In the genomic region with DNA sequence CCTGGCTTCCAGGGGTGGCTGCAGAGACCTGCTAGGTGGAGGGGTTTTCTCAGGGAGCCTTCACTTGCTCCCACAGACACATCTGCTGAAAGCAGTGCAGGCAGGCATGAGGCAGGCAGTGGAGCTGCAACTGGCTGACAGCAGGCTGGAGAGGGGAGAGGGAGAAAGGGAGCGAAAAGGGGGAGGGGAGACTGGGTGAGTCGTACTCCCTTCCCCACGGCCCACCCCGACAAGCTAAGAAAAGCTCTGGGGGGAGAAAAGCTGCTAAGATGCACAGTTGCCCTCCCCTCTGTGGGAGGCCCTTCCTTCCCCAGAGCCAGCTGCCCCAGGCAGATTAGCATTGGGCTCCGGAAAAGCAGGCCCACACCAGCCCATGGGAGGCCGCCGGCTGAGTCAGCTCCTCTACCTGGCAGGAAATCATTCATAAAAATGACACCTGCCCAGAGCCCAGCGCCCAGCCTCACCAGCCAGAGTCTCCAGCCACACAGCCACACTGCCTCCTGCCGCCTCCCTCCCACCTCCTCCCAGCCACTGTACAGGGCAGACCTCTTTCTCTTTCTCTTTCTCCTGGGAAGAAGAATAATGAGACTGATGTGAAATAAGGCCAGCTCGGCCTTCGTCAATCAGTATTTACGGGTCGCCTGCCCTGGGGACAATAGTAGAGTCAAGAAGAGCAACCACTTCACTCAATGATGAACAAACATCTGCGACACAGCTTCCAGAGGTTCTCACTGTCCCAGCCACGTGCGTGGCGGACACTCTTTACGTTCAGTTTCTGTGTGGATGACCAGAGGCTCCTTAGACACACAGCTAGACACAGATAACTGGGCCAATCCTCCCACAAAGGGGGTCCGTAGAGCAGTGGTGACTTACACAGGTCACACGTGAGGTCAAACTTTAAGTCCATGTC, we compare ENCODE assay signal across 1 cellular context.
TF ChIP-seq lines count a peak whose summit lies in the region.

No MANE protein-coding gene starts in this region.

TF ChIP-seq in K562, 482 proteins besides CTCF, POLR2A, EP300 and RAD21 (continued from another document and continues in another):
- TF ChIP-seq DEAF1 (CRISPR knock-in tag; IDR thresholded peaks at IDR 0.05) (no peak), KLF13 (tag; IDR thresholded peaks at IDR 0.05; ENCODE audit: borderline replicate concordance, low read depth) (no peak), ARID2 (IDR thresholded peaks at IDR 0.05) (no peak; the same call in 1 of the 2 replicates), HDGF (IDR thresholded peaks at IDR 0.05) (no peak), POLR2H (tag; IDR thresholded peaks at IDR 0.05; ENCODE audit: low read depth) (no peak), DPF2 (IDR thresholded peaks at IDR 0.05) (peak; percentile 95), CSDE1 (IDR thresholded peaks at IDR 0.05) (no peak), TCF7 (IDR thresholded peaks at IDR 0.05; ENCODE audit: borderline replicate concordance) (peak; percentile 62; the same call in 1 of the 2 replicates), PURB (CRISPR knock-in tag; IDR thresholded peaks at IDR 0.05; ENCODE audit: low read depth) (no peak), ATF7 (IDR thresholded peaks at IDR 0.05) (peak; percentile 45; the same call in 1 of the 2 replicates), TEAD2 (tag; IDR thresholded peaks at IDR 0.05) (no peak), HNRNPH1 (optimal IDR thresholded peaks at IDR 0.05; ENCODE audit: low read depth, low read length) (no peak), FUS (optimal IDR thresholded peaks at IDR 0.05; ENCODE audit: low read depth, low read length) (no peak), ETV5 (CRISPR knock-in tag; IDR thresholded peaks at IDR 0.05; ENCODE audit: low read depth) (peak; percentile 85), KDM5B (IDR thresholded peaks at IDR 0.05; ENCODE audit: insufficient replicate concordance, low read depth, low read length) (no peak), ZNF561 (CRISPR knock-in tag; conservative IDR thresholded peaks at IDR 0.05) (no peak), HNRNPUL1 (IDR thresholded peaks at IDR 0.05; ENCODE audit: low read length) (no peak), RBM15 (IDR thresholded peaks at IDR 0.05; ENCODE audit: insufficient read depth, low read length) (no peak), HOMEZ (CRISPR knock-in tag; IDR thresholded peaks at IDR 0.05) (no peak), ZNF197 (CRISPR knock-in tag; IDR thresholded peaks at IDR 0.05; ENCODE audit: low read depth) (no peak), NR4A1 (CRISPR knock-in tag; IDR thresholded peaks at IDR 0.05) (no peak), NR4A1 (tag; IDR thresholded peaks at IDR 0.05) (no peak), POLR2AphosphoS5 (IDR thresholded peaks at IDR 0.05; ENCODE audit: control insufficient read depth, insufficient read depth, low read depth, low read length) (peak; percentile 88), PRDM10 (IDR thresholded peaks at IDR 0.05; ENCODE audit: partially characterized antibody) (peak; percentile 28), SMC3 (conservative IDR thresholded peaks at IDR 0.05; ENCODE audit: insufficient read depth, low read depth, low read length) (no peak), ZNF165 (CRISPR knock-in tag; IDR thresholded peaks at IDR 0.05; ENCODE audit: borderline replicate concordance) (no peak), PHF8 (IDR thresholded peaks at IDR 0.05; ENCODE audit: borderline replicate concordance, low read length) (no peak; the same call in 1 of the 2 replicates), MTA2 (IDR thresholded peaks at IDR 0.05; ENCODE audit: low read depth) (peak; percentile 76), ZBTB34 (CRISPR knock-in tag; IDR thresholded peaks at IDR 0.05) (no peak), ZNF184 (CRISPR knock-in tag; IDR thresholded peaks at IDR 0.05) (no peak), PCBP1 (IDR thresholded peaks at IDR 0.05; ENCODE audit: low read depth, low read length, poor library complexity, severe bottlenecking) (no peak), AFF4 (CRISPR knock-in tag; IDR thresholded peaks at IDR 0.05) (no peak), BMI1 (IDR thresholded peaks at IDR 0.05; ENCODE audit: low read length) (no peak), FOXK1 (CRISPR knock-in tag; IDR thresholded peaks at IDR 0.05; ENCODE audit: borderline replicate concordance) (no peak), BCOR (IDR thresholded peaks at IDR 0.05) (peak; percentile 13; the same call in 1 of the 2 replicates), ZNF174 (CRISPR knock-in tag; IDR thresholded peaks at IDR 0.05) (no peak), ZBTB17 (CRISPR knock-in tag; IDR thresholded peaks at IDR 0.05) (peak; percentile 64; the same call in 1 of the 2 replicates), ZFP30 (CRISPR knock-in tag; IDR thresholded peaks at IDR 0.05; ENCODE audit: borderline replicate concordance) (no peak), THAP7 (CRISPR knock-in tag; IDR thresholded peaks at IDR 0.05) (no peak)
- TF ChIP-seq, protein P1, sequence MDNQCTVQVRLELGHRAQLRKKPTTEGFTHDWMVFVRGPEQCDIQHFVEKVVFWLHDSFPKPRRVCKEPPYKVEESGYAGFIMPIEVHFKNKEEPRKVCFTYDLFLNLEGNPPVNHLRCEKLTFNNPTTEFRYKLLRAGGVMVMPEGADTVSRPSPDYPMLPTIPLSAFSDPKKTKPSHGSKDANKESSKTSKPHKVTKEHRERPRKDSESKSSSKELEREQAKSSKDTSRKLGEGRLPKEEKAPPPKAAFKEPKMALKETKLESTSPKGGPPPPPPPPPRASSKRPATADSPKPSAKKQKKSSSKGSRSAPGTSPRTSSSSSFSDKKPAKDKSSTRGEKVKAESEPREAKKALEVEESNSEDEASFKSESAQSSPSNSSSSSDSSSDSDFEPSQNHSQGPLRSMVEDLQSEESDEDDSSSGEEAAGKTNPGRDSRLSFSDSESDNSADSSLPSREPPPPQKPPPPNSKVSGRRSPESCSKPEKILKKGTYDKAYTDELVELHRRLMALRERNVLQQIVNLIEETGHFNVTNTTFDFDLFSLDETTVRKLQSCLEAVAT (IDR thresholded peaks at IDR 0.05), result 0 out of 4 replicates have a peak, but pooled peaks of 1 of the 2 experiments have one; percentile 13
- TF ChIP-seq, protein P2, sequence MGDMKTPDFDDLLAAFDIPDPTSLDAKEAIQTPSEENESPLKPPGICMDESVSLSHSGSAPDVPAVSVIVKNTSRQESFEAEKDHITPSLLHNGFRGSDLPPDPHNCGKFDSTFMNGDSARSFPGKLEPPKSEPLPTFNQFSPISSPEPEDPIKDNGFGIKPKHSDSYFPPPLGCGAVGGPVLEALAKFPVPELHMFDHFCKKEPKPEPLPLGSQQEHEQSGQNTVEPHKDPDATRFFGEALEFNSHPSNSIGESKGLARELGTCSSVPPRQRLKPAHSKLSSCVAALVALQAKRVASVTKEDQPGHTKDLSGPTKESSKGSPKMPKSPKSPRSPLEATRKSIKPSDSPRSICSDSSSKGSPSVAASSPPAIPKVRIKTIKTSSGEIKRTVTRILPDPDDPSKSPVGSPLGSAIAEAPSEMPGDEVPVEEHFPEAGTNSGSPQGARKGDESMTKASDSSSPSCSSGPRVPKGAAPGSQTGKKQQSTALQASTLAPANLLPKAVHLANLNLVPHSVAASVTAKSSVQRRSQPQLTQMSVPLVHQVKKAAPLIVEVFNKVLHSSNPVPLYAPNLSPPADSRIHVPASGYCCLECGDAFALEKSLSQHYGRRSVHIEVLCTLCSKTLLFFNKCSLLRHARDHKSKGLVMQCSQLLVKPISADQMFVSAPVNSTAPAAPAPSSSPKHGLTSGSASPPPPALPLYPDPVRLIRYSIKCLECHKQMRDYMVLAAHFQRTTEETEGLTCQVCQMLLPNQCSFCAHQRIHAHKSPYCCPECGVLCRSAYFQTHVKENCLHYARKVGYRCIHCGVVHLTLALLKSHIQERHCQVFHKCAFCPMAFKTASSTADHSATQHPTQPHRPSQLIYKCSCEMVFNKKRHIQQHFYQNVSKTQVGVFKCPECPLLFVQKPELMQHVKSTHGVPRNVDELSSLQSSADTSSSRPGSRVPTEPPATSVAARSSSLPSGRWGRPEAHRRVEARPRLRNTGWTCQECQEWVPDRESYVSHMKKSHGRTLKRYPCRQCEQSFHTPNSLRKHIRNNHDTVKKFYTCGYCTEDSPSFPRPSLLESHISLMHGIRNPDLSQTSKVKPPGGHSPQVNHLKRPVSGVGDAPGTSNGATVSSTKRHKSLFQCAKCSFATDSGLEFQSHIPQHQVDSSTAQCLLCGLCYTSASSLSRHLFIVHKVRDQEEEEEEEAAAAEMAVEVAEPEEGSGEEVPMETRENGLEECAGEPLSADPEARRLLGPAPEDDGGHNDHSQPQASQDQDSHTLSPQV (IDR thresholded peaks at IDR 0.05), result peak; percentile 90
